In genomic region chr4:121726642-121727268, GRCh38 we compare ENCODE assay signal across 9 cellular contexts.
A peak's percentile ranks its signal among the peaks of the same experiment; 100 is the strongest.
DNase-seq lines count a peak whose midpoint lies in the region; ATAC-seq lines count a peak whose summit lies in the region.
"Had no signal": no experiment of that assay in that cellular context is flagged by ENCODE, and none has a peak within 500 bp of the region (broad histone marks: within the 10 kb centered on the region; RNA-seq: fewer than 3 reads in every experiment).

No MANE protein-coding gene starts in this region.

- H3K4me1 Mint-ChIP-seq in stimulated activated memory B cell treated with anti-CD40 and anti-IgM and Interleukin-4, amounts not matched to agents 10 μg/mL and 1 μg/mL and 100 μg/mL, for 72 hours, result no peaks in the 10 kb centered on the region

- H3K9me3 Mint-ChIP-seq in stimulated activated memory B cell treated with anti-CD40 and anti-IgM and Interleukin-4, amounts not matched to agents 10 μg/mL and 1 μg/mL and 100 μg/mL, for 72 hours, result no peaks in the 10 kb centered on the region
- H3K9me3 Mint-ChIP-seq: stimulated activated naive CD8-positive, alpha-beta T cell treated with anti-CD3 and anti-CD28 coated beads, Interleukin-15, Interleukin-2, amounts not matched to agents 100 ng/mL and 50 ng/mL, for 24 hours had no signal

- no peaks in the 10 kb centered on the region for H3K27me3 ChIP-seq in adipocyte (replicated peaks; ENCODE audit: control insufficient read depth, insufficient read depth, low read length)

- H3K9me3 ChIP-seq in adipocyte (ENCODE audit: control insufficient read depth, low read length), result no peaks in the 10 kb centered on the region

- no peak overlapping the region for H3K27ac Mint-ChIP-seq in stimulated activated memory B cell treated with anti-CD40 and anti-IgM and Interleukin-4, amounts not matched to agents 10 μg/mL and 1 μg/mL and 100 μg/mL, for 72 hours
- H3K27ac Mint-ChIP-seq: stimulated activated naive CD8-positive, alpha-beta T cell treated with anti-CD3 and anti-CD28 coated beads, Interleukin-15, Interleukin-2, amounts not matched to agents 100 ng/mL and 50 ng/mL, for 24 hours had no signal

- H3K27me3 Mint-ChIP-seq in stimulated activated memory B cell treated with anti-CD40 and anti-IgM and Interleukin-4, amounts not matched to agents 10 μg/mL and 1 μg/mL and 100 μg/mL, for 72 hours, result no peaks in the 10 kb centered on the region

- DNase-seq in DMS 273 treated with DMSO at 0.1 percent for 48 hours (lab: John Stamatoyannopoulos, UW) (peak; percentile 9), NCI-H345 (lab: John Stamatoyannopoulos, UW) (peak; percentile 7), adipocyte (ENCODE audit: low read depth) (peak; percentile 83), hepatic stellate cell (ENCODE audit: low spot score) (peak; percentile 24)
- no peak for DNase-seq in effector CD4-positive, alpha-beta T cell

- no peak overlapping the region for H3K4me3 Mint-ChIP-seq in stimulated activated memory B cell treated with anti-CD40 and anti-IgM and Interleukin-4, amounts not matched to agents 10 μg/mL and 1 μg/mL and 100 μg/mL, for 72 hours
- H3K4me3 Mint-ChIP-seq: stimulated activated naive CD8-positive, alpha-beta T cell treated with anti-CD3 and anti-CD28 coated beads, Interleukin-15, Interleukin-2, amounts not matched to agents 100 ng/mL and 50 ng/mL, for 24 hours had no signal

- peak overlapping the region; percentile 6 for H3K9ac ChIP-seq in adipocyte (ENCODE audit: low read length)

- no peak overlapping the region for H3K4me3 ChIP-seq in adipocyte (ENCODE audit: low read length)

- no peaks in the 10 kb centered on the region for H3K36me3 Mint-ChIP-seq in stimulated activated memory B cell treated with anti-CD40 and anti-IgM and Interleukin-4, amounts not matched to agents 10 μg/mL and 1 μg/mL and 100 μg/mL, for 72 hours

- ATAC-seq in GM18858 (IDR thresholded peaks at IDR 0.05; ENCODE audit: unreplicated experiment), result peak; percentile 97
- peak; percentile 82 for ATAC-seq in HG02970 (IDR thresholded peaks at IDR 0.05; ENCODE audit: low FRiP score, unreplicated experiment)
- ATAC-seq in stimulated activated memory B cell treated with anti-CD40 and anti-IgM and Interleukin-4, amounts not matched to agents 10 μg/mL and 1 μg/mL and 100 μg/mL, for 72 hours, result peak; percentile 47

- peaks cover 16% of the 10 kb centered on the region for H3K4me1 ChIP-seq in adipocyte (ENCODE audit: control insufficient read depth, insufficient read depth, low read length)

- no peaks in the 10 kb centered on the region for H3K36me3 ChIP-seq in adipocyte (ENCODE audit: control insufficient read depth, insufficient read depth, low read length, severe bottlenecking)

Comparison
In these comparisons a context has a peak if more than half of its experiments do, and no peak if none do; other contexts are left out.
1. ATAC-seq: peak in every context shown above with its lines; median percentile 97 in GM18858; 82 in HG02970; 47 in stimulated activated memory B cell treated with anti-CD40 and anti-IgM and Interleukin-4, amounts not matched to agents 10 μg/mL and 1 μg/mL and 100 μg/mL, for 72 hours.